Comparison of ENCODE assay signal across 1 cellular context in the genomic region with DNA sequence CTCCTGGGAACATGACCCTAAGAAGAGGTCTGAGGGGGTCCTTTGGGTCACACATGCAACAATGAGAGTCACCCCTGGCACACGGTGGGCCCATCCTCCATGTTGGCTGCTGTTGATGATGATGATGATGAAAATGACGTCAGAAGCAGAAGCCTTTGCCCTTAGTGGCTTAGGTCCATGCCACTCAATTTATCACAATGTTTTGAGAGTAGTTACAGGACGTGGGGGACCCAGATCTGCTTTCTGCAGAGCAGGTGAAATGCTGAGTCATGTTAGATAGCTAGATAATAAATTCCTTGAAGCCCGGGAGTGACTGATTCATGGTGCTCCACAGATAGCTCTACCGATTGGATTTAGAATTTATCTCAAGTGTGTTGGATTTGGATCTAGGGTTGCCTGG.
A peak's percentile ranks its signal among the peaks of the same experiment; 100 is the strongest.
TF ChIP-seq lines count a peak whose summit lies in the region.

No MANE protein-coding gene starts in this region.

TF ChIP-seq in K562, 482 proteins besides CTCF, POLR2A, EP300 and RAD21 (continued from another document and continues in another):
- TF ChIP-seq NCOR1 (IDR thresholded peaks at IDR 0.05) (no peak), XRCC4 (IDR thresholded peaks at IDR 0.05; ENCODE audit: extremely low read depth, insufficient read depth, insufficient read length) (no peak), ZNF384 (IDR thresholded peaks at IDR 0.05; ENCODE audit: low read depth, low read length) (no peak), ZNF232 (CRISPR knock-in tag; IDR thresholded peaks at IDR 0.05) (no peak), CXXC5 (CRISPR knock-in tag; IDR thresholded peaks at IDR 0.05) (no peak), TEAD1 (CRISPR knock-in tag; IDR thresholded peaks at IDR 0.05) (no peak), KLF1 (tag; IDR thresholded peaks at IDR 0.05) (no peak), MED1 (CRISPR knock-in tag; IDR thresholded peaks at IDR 0.05; ENCODE audit: borderline replicate concordance) (no peak), SMARCC2 (IDR thresholded peaks at IDR 0.05; ENCODE audit: low read depth) (no peak), ZNF77 (CRISPR knock-in tag; IDR thresholded peaks at IDR 0.05) (no peak), RBM15 (IDR thresholded peaks at IDR 0.05; ENCODE audit: insufficient read depth, low read length) (no peak), FOSL1 (tag; conservative IDR thresholded peaks at IDR 0.05) (0 out of 2 replicates have a peak, but pooled peaks have one; percentile 34), DMBX1 (CRISPR knock-in tag; IDR thresholded peaks at IDR 0.05; ENCODE audit: borderline replicate concordance) (no peak), ZNF184 (CRISPR knock-in tag; IDR thresholded peaks at IDR 0.05) (no peak), TSHZ1 (CRISPR knock-in tag; IDR thresholded peaks at IDR 0.05) (no peak), ZNF785 (CRISPR knock-in tag; IDR thresholded peaks at IDR 0.05) (no peak), MTA2 (IDR thresholded peaks at IDR 0.05; ENCODE audit: low read depth) (no peak), ZNF76 (CRISPR knock-in tag; IDR thresholded peaks at IDR 0.05; ENCODE audit: borderline replicate concordance) (no peak), ZNF511 (CRISPR knock-in tag; IDR thresholded peaks at IDR 0.05) (no peak), FOXM1 (IDR thresholded peaks at IDR 0.05; ENCODE audit: low read depth) (no peak), FOXM1 (CRISPR knock-in tag; IDR thresholded peaks at IDR 0.05; ENCODE audit: low read depth) (no peak), CHD1 (IDR thresholded peaks at IDR 0.05; ENCODE audit: low read length) (no peak), BRD4 (IDR thresholded peaks at IDR 0.05) (no peak), IRF9 (tag; IDR thresholded peaks at IDR 0.05) (no peak), SIX5 (IDR thresholded peaks at IDR 0.05; ENCODE audit: borderline replicate concordance in 1 of 2, insufficient read depth in 1 of 2, low read depth in 1 of 2, low read length in 2 of 2) (no peak), FOXA3 (CRISPR knock-in tag; conservative IDR thresholded peaks at IDR 0.05 in 1 of 2, IDR thresholded peaks at IDR 0.05 in 1 of 2) (no peak), ZNF695 (CRISPR knock-in tag; IDR thresholded peaks at IDR 0.05) (no peak), ZNF764 (CRISPR knock-in tag; IDR thresholded peaks at IDR 0.05; ENCODE audit: low read depth) (no peak), EGR1 (conservative IDR thresholded peaks at IDR 0.05) (no peak), NFE2 (IDR thresholded peaks at IDR 0.05; ENCODE audit: low read depth) (peak; percentile 85), KDM4B (IDR thresholded peaks at IDR 0.05; ENCODE audit: borderline replicate concordance in 2 of 2, low read depth in 1 of 2) (no peak), TARDBP (IDR thresholded peaks at IDR 0.05) (no peak), RBM34 (IDR thresholded peaks at IDR 0.05; ENCODE audit: borderline replicate concordance, insufficient read depth, low read length) (no peak), CREB3L1 (IDR thresholded peaks at IDR 0.05; ENCODE audit: borderline replicate concordance, low read depth) (no peak), TBP (optimal IDR thresholded peaks at IDR 0.05; ENCODE audit: low read depth, low read length) (no peak), ZEB2 (IDR thresholded peaks at IDR 0.05) (0 out of 2 replicates have a peak, but pooled peaks have one; percentile 15), RHOXF2B (CRISPR knock-in tag; conservative IDR thresholded peaks at IDR 0.05) (no peak), HDAC1 (IDR thresholded peaks at IDR 0.05) (no peak), PHF21A (IDR thresholded peaks at IDR 0.05; ENCODE audit: borderline replicate concordance, low read depth) (no peak), POLR2H (tag; IDR thresholded peaks at IDR 0.05; ENCODE audit: low read depth) (no peak), NCOA1 (IDR thresholded peaks at IDR 0.05; ENCODE audit: low read depth) (no peak), ZNF407 (IDR thresholded peaks at IDR 0.05; ENCODE audit: low read depth) (no peak), DPF2 (IDR thresholded peaks at IDR 0.05) (peak; percentile 51; the same call in 1 of the 2 replicates), KDM5B (IDR thresholded peaks at IDR 0.05; ENCODE audit: insufficient replicate concordance, low read depth, low read length) (no peak), ETV6 (IDR thresholded peaks at IDR 0.05; ENCODE audit: borderline replicate concordance in 1 of 2, low read depth in 2 of 2, low read length in 1 of 2) (no peak), ETV6 (CRISPR knock-in tag; IDR thresholded peaks at IDR 0.05; ENCODE audit: borderline replicate concordance) (no peak)
- TF ChIP-seq, protein P1, sequence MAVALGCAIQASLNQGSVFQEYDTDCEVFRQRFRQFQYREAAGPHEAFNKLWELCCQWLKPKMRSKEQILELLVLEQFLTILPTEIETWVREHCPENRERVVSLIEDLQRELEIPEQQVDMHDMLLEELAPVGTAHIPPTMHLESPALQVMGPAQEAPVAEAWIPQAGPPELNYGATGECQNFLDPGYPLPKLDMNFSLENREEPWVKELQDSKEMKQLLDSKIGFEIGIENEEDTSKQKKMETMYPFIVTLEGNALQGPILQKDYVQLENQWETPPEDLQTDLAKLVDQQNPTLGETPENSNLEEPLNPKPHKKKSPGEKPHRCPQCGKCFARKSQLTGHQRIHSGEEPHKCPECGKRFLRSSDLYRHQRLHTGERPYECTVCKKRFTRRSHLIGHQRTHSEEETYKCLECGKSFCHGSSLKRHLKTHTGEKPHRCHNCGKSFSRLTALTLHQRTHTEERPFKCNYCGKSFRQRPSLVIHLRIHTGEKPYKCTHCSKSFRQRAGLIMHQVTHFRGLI (CRISPR knock-in tag; IDR thresholded peaks at IDR 0.05): no peak
- TF ChIP-seq, protein P2, sequence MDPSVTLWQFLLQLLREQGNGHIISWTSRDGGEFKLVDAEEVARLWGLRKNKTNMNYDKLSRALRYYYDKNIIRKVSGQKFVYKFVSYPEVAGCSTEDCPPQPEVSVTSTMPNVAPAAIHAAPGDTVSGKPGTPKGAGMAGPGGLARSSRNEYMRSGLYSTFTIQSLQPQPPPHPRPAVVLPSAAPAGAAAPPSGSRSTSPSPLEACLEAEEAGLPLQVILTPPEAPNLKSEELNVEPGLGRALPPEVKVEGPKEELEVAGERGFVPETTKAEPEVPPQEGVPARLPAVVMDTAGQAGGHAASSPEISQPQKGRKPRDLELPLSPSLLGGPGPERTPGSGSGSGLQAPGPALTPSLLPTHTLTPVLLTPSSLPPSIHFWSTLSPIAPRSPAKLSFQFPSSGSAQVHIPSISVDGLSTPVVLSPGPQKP (CRISPR knock-in tag; IDR thresholded peaks at IDR 0.05): no peak
- TF ChIP-seq, protein P3, sequence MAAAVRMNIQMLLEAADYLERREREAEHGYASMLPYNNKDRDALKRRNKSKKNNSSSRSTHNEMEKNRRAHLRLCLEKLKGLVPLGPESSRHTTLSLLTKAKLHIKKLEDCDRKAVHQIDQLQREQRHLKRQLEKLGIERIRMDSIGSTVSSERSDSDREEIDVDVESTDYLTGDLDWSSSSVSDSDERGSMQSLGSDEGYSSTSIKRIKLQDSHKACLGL (CRISPR knock-in tag; IDR thresholded peaks at IDR 0.05; ENCODE audit: borderline replicate concordance, poor library complexity, severe bottlenecking): no peak
- TF ChIP-seq, protein P4, sequence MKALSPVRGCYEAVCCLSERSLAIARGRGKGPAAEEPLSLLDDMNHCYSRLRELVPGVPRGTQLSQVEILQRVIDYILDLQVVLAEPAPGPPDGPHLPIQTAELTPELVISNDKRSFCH (CRISPR knock-in tag; IDR thresholded peaks at IDR 0.05): no peak
- TF ChIP-seq, protein P4 (tag; IDR thresholded peaks at IDR 0.05): no peak
